In genomic region chr9:11726659-11727058, GRCh38 we compare ENCODE assay signal across 20 cellular contexts.
"Had no signal": no experiment of that assay in that cellular context is flagged by ENCODE, and none has a peak within 500 bp of the region (broad histone marks: within the 10 kb centered on the region; RNA-seq: fewer than 3 reads in every experiment).

No MANE protein-coding gene starts in this region.

- DNase-seq: Karpas-422, KG1, MG63, NCI-H1092 treated with DMSO at 0.1 percent for 48 hours, NCI-H1436, NCI-H187, NCI-H2029 treated with DMSO at 0.1 percent for 48 hours, NCI-H2171 treated with DMSO at 0.1 percent for 48 hours, NCI-H345, NCI-H446 treated with DMSO at 0.1 percent for 48 hours, NCI-H524, NCI-H526 treated with DMSO at 0.1 percent for 48 hours, NCI-H748 treated with DMSO at 0.1 percent for 48 hours, Right ventricle myocardium superior, RPMI8226, SIG-M5, SW 1271, T-cell had no signal

- H3K4me3 ChIP-seq: MG63, SJSA1, SK-N-MC had no signal
